In the genomic region with DNA sequence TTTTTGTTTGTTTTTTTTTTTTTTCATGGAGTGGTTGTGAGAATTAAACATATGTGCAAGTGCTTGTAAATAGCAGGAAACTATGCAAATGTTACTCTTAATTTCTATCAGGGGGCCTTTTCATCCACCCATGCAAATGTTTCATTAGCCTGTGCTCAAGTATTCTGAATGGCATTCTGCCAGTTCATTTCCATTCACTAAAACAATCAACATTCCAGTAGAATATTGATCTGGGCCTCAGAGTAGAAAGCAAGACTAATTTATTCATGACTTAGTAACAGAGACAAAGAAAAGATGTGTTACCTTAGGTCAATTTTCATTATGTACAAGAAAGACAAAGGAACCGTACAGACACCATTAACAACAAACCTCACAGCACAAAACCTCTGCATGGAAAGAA, we compare ENCODE assay signal across 29 cellular contexts.
DNase-seq lines count a peak whose midpoint lies in the region; ATAC-seq and TF ChIP-seq lines count a peak whose summit lies in the region.
"Had no signal": no experiment of that assay in that cellular context is flagged by ENCODE, and none has a peak within 500 bp of the region (broad histone marks: within the 10 kb centered on the region; RNA-seq: fewer than 3 reads in every experiment).

No MANE protein-coding gene starts in this region.

- peaks cover 36% of the 10 kb centered on the region for H3K9me3 Mint-ChIP-seq in GM23338
- H3K9me3 Mint-ChIP-seq in WTC11, result peaks cover 63% of the 10 kb centered on the region
- H3K9me3 Mint-ChIP-seq in neural progenitor cell, result peaks cover 9% of the 10 kb centered on the region
- H3K9me3 Mint-ChIP-seq: T-helper 1 cell treated with Interleukin-12 subunit alpha and Interleukin-12 subunit beta and Interleukin-4 antibody, amounts not matched to agents 30 μg/mL and 1 μg/mL, for 36 hours had no signal

- H3K36me3 ChIP-seq in GM23338 (ENCODE audit: insufficient read depth) (0 out of 2 replicates have a peak, but pooled peaks cover 6% of the 10 kb centered on the region), neural progenitor cell (no peaks in the 10 kb centered on the region)
- H3K36me3 ChIP-seq: BLaER1 treated with 17β-estradiol and CSF1 and Interleukin-3, amounts not matched to agents 10 nM and 100 nM; HAP-1; Peyer's patch had no signal

- TF ChIP-seq CTCF in GM23338 (conservative IDR thresholded peaks at IDR 0.05; ENCODE audit: low read depth in 2 of 2) (no peak), WTC11 (IDR thresholded peaks at IDR 0.05) (no peak), neural progenitor cell (IDR thresholded peaks at IDR 0.05) (no peak)

- no peak overlapping the region for H3K9ac ChIP-seq in neural progenitor cell
- H3K9ac ChIP-seq: BLaER1 treated with 17β-estradiol and CSF1 and Interleukin-3, amounts not matched to agents 10 nM and 100 nM; KMS-11 had no signal

- H3K27ac Mint-ChIP-seq in GM23338, result peak overlapping the region; percentile 33
- H3K27ac Mint-ChIP-seq in WTC11, result peak overlapping the region; percentile 65
- no peak overlapping the region for H3K27ac Mint-ChIP-seq in neural progenitor cell
- H3K27ac Mint-ChIP-seq: CD4-positive, alpha-beta T cell; HFFc6; T-helper 1 cell treated with Interleukin-12 subunit alpha and Interleukin-12 subunit beta and Interleukin-4 antibody, amounts not matched to agents 30 μg/mL and 1 μg/mL, for 36 hours had no signal

- no peak for ATAC-seq in GM23338
- ATAC-seq in WTC11, result peak; percentile 44
- ATAC-seq in left lobe of liver, result no peak
- ATAC-seq in GM21390 (IDR thresholded peaks at IDR 0.05; ENCODE audit: unreplicated experiment), result no peak
- ATAC-seq: A549, GM12878 had no signal

- CTCF ChIA-PET in WTC11 (lab: Charles Lee), result no interaction called here

- H3K79me2 ChIP-seq in GM23338 (replicated peaks; ENCODE audit: insufficient read depth) (no peaks in the 10 kb centered on the region), neural progenitor cell (ENCODE audit: low read depth) (no peaks in the 10 kb centered on the region)

- DNase-seq in GM23338 (ENCODE audit: low spot score) (peak; percentile 32), NCI-H1048 (lab: John Stamatoyannopoulos, UW) (peak; percentile 84), WTC11 (ENCODE audit: low spot score) (no peak), neural progenitor cell (ENCODE audit: low spot score) (no peak), left lobe of liver (ENCODE audit: low spot score) (no peak), putamen (ENCODE audit: low spot score) (no peak)
- DNase-seq: AML-193; CD4-positive, alpha-beta T cell; DMS 273 treated with DMSO at 0.1 percent for 48 hours; DMS79; EL; GDM1; HFFc6; MM.1S; NCI-H1417; NCI-H187; NCI-H2081 treated with DMSO at 0.1 percent for 48 hours; NCI-H524 treated with DMSO at 0.1 percent for 48 hours; Peyer's patch; SHP77 treated with DMSO at 0.1 percent for 48 hours had no signal

- H3K4me1 Mint-ChIP-seq in GM23338 (peaks cover 29% of the 10 kb centered on the region), WTC11 (peaks cover 34% of the 10 kb centered on the region), neural progenitor cell (no peaks in the 10 kb centered on the region)
- H3K4me1 Mint-ChIP-seq: IgD-negative memory B cell had no signal

- H2AFZ ChIP-seq in GM23338 (no peak overlapping the region), neural progenitor cell (replicated peaks) (no peak overlapping the region)

- no peaks in the 10 kb centered on the region for H3K9me3 ChIP-seq in neural progenitor cell (ENCODE audit: low read depth)
- H3K9me3 ChIP-seq: A549; BLaER1 treated with 17β-estradiol and CSF1 and Interleukin-3, amounts not matched to agents 10 nM and 100 nM; HAP-1; Peyer's patch had no signal

- no peak overlapping the region for H3K4me3 ChIP-seq in GM23338
- H3K4me3 ChIP-seq in neural progenitor cell, result no peak overlapping the region
- H3K4me3 ChIP-seq: A549; BLaER1 treated with 17β-estradiol and CSF1 and Interleukin-3, amounts not matched to agents 10 nM and 100 nM; GM12878; HAP-1; Peyer's patch; SK-N-MC had no signal

- peaks cover 20% of the 10 kb centered on the region for H3K4me1 ChIP-seq in GM23338 (ENCODE audit: insufficient read depth)
- H3K4me1 ChIP-seq in neural progenitor cell, result peaks cover 19% of the 10 kb centered on the region
- H3K4me1 ChIP-seq: A549; BLaER1 treated with 17β-estradiol and CSF1 and Interleukin-3, amounts not matched to agents 10 nM and 100 nM; HAP-1; Peyer's patch had no signal

- H3K4me3 Mint-ChIP-seq in GM23338 (no peak overlapping the region; the same call in 2 of the 3 replicates), WTC11 (no peak overlapping the region), neural progenitor cell (no peak overlapping the region)
- H3K4me3 Mint-ChIP-seq: CD4-positive, alpha-beta T cell; HFFc6; IgD-negative memory B cell; T-helper 1 cell treated with Interleukin-12 subunit alpha and Interleukin-12 subunit beta and Interleukin-4 antibody, amounts not matched to agents 30 μg/mL and 1 μg/mL, for 36 hours had no signal

- H3K4me2 ChIP-seq in GM23338 (0 out of 2 replicates have a peak overlapping the region, but pooled peaks have one; percentile 12), neural progenitor cell (no peak overlapping the region)
- H3K4me2 ChIP-seq: A549; BLaER1 treated with 17β-estradiol and CSF1 and Interleukin-3, amounts not matched to agents 10 nM and 100 nM; KMS-11 had no signal

- peak overlapping the region; percentile 40 for H3K27ac ChIP-seq in GM23338 (ENCODE audit: low read depth)
- peak overlapping the region; percentile 2 for H3K27ac ChIP-seq in neural progenitor cell
- H3K27ac ChIP-seq: A549; BLaER1 treated with 17β-estradiol and CSF1 and Interleukin-3, amounts not matched to agents 10 nM and 100 nM; KMS-11; Peyer's patch; SK-N-MC had no signal

- H3K27me3 ChIP-seq in GM23338 (ENCODE audit: insufficient read depth) (no peaks in the 10 kb centered on the region), neural progenitor cell (no peaks in the 10 kb centered on the region)
- H3K27me3 ChIP-seq: BLaER1 treated with 17β-estradiol and CSF1 and Interleukin-3, amounts not matched to agents 10 nM and 100 nM; Peyer's patch had no signal

- peaks cover 37% of the 10 kb centered on the region for H3K36me3 Mint-ChIP-seq in GM23338 (ENCODE audit: low read depth)
- peaks cover 45% of the 10 kb centered on the region for H3K36me3 Mint-ChIP-seq in WTC11
- no peaks in the 10 kb centered on the region for H3K36me3 Mint-ChIP-seq in neural progenitor cell
- H3K36me3 Mint-ChIP-seq: IgD-negative memory B cell had no signal

- peaks cover 4% of the 10 kb centered on the region; the same call in 1 of the 2 replicates for H3K9me2 ChIP-seq in GM23338 (ENCODE audit: insufficient read depth)

- H3F3A ChIP-seq in GM23338 (replicated peaks; ENCODE audit: low read depth) (no peaks in the 10 kb centered on the region), neural progenitor cell (ENCODE audit: low read depth) (no peaks in the 10 kb centered on the region)

- POLR2A ChIA-PET in WTC11 (lab: Charles Lee), result no interaction called here

- H4K20me1 ChIP-seq in GM23338 (replicated peaks; ENCODE audit: insufficient read depth), result no peaks in the 10 kb centered on the region
- H4K20me1 ChIP-seq in neural progenitor cell (ENCODE audit: low read depth), result no peaks in the 10 kb centered on the region
- H4K20me1 ChIP-seq: BLaER1 treated with 17β-estradiol and CSF1 and Interleukin-3, amounts not matched to agents 10 nM and 100 nM had no signal

- no peaks in the 10 kb centered on the region for H3K27me3 Mint-ChIP-seq in GM23338 (ENCODE audit: insufficient read depth, low read depth, poor library complexity)
- no peaks in the 10 kb centered on the region for H3K27me3 Mint-ChIP-seq in WTC11 (ENCODE audit: low read depth)
- peaks cover 2% of the 10 kb centered on the region for H3K27me3 Mint-ChIP-seq in neural progenitor cell (ENCODE audit: insufficient read depth, low read depth)
- H3K27me3 Mint-ChIP-seq: CD4-positive, alpha-beta T cell; IgD-negative memory B cell had no signal

TF ChIP-seq in GM23338, 12 proteins besides CTCF, POLR2A, EP300 and RAD21:
- TF ChIP-seq JUNB (IDR thresholded peaks at IDR 0.05; ENCODE audit: unreplicated experiment) (no peak), NANOG (IDR thresholded peaks at IDR 0.05; ENCODE audit: borderline replicate concordance) (peak; percentile 90)

TF ChIP-seq in WTC11, 78 proteins besides CTCF, POLR2A, EP300 and RAD21 (continues in another document):
- TF ChIP-seq ZNF232 (CRISPR knock-in tag; IDR thresholded peaks at IDR 0.05), result no peak
- TF ChIP-seq ZNF396 (CRISPR knock-in tag; IDR thresholded peaks at IDR 0.05; ENCODE audit: borderline replicate concordance), result no peak
- no peak for TF ChIP-seq TCF7 (CRISPR knock-in tag; IDR thresholded peaks at IDR 0.05; ENCODE audit: low read depth)
- TF ChIP-seq NFYB (CRISPR knock-in tag; conservative IDR thresholded peaks at IDR 0.05; ENCODE audit: low read depth), result no peak
- TF ChIP-seq NFATC4 (CRISPR knock-in tag; IDR thresholded peaks at IDR 0.05), result no peak
- TF ChIP-seq, protein P1, sequence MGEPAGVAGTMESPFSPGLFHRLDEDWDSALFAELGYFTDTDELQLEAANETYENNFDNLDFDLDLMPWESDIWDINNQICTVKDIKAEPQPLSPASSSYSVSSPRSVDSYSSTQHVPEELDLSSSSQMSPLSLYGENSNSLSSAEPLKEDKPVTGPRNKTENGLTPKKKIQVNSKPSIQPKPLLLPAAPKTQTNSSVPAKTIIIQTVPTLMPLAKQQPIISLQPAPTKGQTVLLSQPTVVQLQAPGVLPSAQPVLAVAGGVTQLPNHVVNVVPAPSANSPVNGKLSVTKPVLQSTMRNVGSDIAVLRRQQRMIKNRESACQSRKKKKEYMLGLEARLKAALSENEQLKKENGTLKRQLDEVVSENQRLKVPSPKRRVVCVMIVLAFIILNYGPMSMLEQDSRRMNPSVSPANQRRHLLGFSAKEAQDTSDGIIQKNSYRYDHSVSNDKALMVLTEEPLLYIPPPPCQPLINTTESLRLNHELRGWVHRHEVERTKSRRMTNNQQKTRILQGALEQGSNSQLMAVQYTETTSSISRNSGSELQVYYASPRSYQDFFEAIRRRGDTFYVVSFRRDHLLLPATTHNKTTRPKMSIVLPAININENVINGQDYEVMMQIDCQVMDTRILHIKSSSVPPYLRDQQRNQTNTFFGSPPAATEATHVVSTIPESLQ (CRISPR knock-in tag; IDR thresholded peaks at IDR 0.05), result no peak
- TF ChIP-seq HMGA2 (CRISPR knock-in tag; IDR thresholded peaks at IDR 0.05), result no peak
- no peak for TF ChIP-seq IRF2 (CRISPR knock-in tag; IDR thresholded peaks at IDR 0.05; ENCODE audit: borderline replicate concordance, low read depth)
- TF ChIP-seq NR3C1 (CRISPR knock-in tag; conservative IDR thresholded peaks at IDR 0.05; ENCODE audit: low read depth), result no peak
- TF ChIP-seq, protein P2, sequence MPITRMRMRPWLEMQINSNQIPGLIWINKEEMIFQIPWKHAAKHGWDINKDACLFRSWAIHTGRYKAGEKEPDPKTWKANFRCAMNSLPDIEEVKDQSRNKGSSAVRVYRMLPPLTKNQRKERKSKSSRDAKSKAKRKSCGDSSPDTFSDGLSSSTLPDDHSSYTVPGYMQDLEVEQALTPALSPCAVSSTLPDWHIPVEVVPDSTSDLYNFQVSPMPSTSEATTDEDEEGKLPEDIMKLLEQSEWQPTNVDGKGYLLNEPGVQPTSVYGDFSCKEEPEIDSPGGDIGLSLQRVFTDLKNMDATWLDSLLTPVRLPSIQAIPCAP (CRISPR knock-in tag; IDR thresholded peaks at IDR 0.05), result no peak

Comparison
In these comparisons a context has a peak if more than half of its experiments do, and no peak if none do; other contexts are left out.
1. DNase-seq: peak in GM23338 (single experiment) and NCI-H1048 (single experiment); none in WTC11 (single experiment), neural progenitor cell (single experiment), left lobe of liver (single experiment) and putamen (single experiment).